Comparison of ENCODE assay signal across 1 cellular context in the genomic region with DNA sequence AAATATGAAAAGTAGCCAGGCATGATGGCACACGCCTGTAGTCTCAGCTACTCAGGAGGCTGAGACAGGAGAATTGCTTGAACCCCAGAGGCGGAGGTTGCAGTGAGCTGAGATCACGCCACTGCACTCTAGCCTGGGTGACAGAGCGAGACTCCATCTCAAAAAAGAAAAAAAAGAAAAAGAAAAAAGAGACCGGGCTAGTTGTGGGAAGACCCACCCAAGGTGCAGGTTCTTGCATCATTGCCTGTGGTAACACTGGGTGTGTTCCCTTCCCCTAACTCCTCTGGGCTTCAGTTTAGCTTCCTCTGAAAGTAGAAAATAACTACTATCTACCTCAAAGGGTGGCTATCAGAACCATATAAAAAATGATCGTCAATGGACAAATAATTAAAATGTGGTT.
A peak's percentile ranks its signal among the peaks of the same experiment; 100 is the strongest.
TF ChIP-seq lines count a peak whose summit lies in the region.
"Not testable (repeated sequence)": the region's sequence is repeated elsewhere in the genome, so short reads cannot be mapped to it uniquely, and the experiment has no call there.

No MANE protein-coding gene starts in this region.

TF ChIP-seq in K562, 482 proteins besides CTCF, POLR2A, EP300 and RAD21:
- TF ChIP-seq, protein P1, sequence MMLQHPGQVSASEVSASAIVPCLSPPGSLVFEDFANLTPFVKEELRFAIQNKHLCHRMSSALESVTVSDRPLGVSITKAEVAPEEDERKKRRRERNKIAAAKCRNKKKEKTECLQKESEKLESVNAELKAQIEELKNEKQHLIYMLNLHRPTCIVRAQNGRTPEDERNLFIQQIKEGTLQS (IDR thresholded peaks at IDR 0.05) = peak; percentile 73; the same call in 1 of the 2 replicates
- TF ChIP-seq, protein P1 (CRISPR knock-in tag; conservative IDR thresholded peaks at IDR 0.05) = not testable (repeated sequence)
- TF ChIP-seq CEBPG (CRISPR knock-in tag; IDR thresholded peaks at IDR 0.05) = not testable (repeated sequence)
- TF ChIP-seq CEBPG (tag; conservative IDR thresholded peaks at IDR 0.05 in 1 of 2, IDR thresholded peaks at IDR 0.05 in 1 of 2) = 0 out of 4 replicates have a peak, but pooled peaks of 1 of the 2 experiments have one; percentile 27
TF ChIP-seq in K562: peak in this region for 2; not testable (repeated sequence) for 480.
